20 cellular contexts compared by ENCODE assay signal in the genomic region with DNA sequence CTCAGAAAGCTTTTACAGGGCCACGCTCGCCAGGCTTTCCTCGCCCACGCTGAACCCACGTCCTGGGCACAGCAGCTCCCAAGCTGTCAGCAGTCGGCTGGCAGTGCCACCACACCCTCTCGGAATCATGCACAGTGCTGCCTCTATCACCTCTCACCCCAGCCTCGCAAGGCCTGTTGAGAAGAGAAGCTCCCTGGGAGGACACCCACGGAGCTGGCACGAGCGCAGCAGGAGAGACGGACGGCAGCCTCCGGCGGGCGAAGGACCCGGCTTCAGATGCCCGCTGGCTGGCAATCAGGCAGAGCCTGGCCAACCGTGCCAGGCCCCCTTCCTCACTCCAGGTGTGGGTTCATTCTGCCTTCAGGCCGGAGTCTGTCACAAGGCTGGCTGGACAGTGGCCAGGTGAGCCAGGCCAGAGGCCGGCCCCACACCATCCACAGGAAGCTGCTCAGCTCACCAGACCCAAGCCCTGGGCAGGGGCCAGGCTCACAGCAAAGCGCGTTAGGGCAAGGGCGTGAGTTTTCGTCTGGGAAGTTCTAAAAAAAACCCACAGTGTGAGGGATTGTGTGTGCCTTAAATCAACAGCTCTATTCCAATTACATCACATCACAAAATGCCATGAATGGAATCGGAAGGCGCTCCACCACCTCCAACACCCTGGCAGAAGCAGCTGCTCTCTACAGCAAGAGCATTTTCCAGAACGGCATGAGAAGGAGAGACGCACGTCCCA. TPM values are rescaled to one million over a fixed set of nuclear protein-coding genes. Genes with fewer than 3 reads are reported as not detected.
A peak's percentile ranks its signal among the peaks of the same experiment; 100 is the strongest.
DNase-seq lines count a peak whose midpoint lies in the region; ATAC-seq and TF ChIP-seq lines count a peak whose summit lies in the region.
"Had no signal": no experiment of that assay in that cellular context is flagged by ENCODE, and none has a peak within 500 bp of the region (broad histone marks: within the 10 kb centered on the region; RNA-seq: fewer than 3 reads in every experiment).

No MANE protein-coding gene starts in this region.

- H3K27ac ChIP-seq in lung (ENCODE audit: low read depth in 1 of 2, low read length in 1 of 2) (peak overlapping the region in 1 of 2 donors; percentile 8), aorta (ENCODE audit: low read depth in 1 of 2, low read length in 2 of 2) (peak overlapping the region in 1 of 2 donors; percentile 74)
- H3K27ac ChIP-seq: lower lobe of right lung, pancreas, skin epidermis, WERI-Rb-1 had no signal

- H3K4me3 ChIP-seq in lung: no peak overlapping the region
- no peak overlapping the region for H3K4me3 ChIP-seq in aorta (ENCODE audit: low read length in 2 of 2)
- H3K4me3 ChIP-seq: GM23338, K562, lower lobe of right lung, pancreas, skin epidermis had no signal

- no peaks in the 10 kb centered on the region for H3K9me3 ChIP-seq in lung (ENCODE audit: control insufficient read depth in 2 of 2, insufficient read depth in 1 of 2, low read length in 1 of 2)
- H3K9me3 ChIP-seq in aorta (ENCODE audit: control insufficient read depth, low read length): no peaks in the 10 kb centered on the region
- H3K9me3 ChIP-seq: lower lobe of right lung, pancreas had no signal

- intact Hi-C loops in Right ventricle myocardium superior (cut with DNase I) (no loop called here), aorta (cut with DNase I) (loop anchor here in 1 of 2 donors (5.0 to 10.0 kb wide), 2 partner anchors 209 to 1126 kb away; a partner anchor contains a TSS)

- ATAC-seq in Right ventricle myocardium superior (ENCODE audit: poor library complexity) (peak; percentile 77), lung (ENCODE audit: insufficient read depth, low FRiP score) (peak; percentile 4), aorta (ENCODE audit: low FRiP score) (peak; percentile 78), HG03175 (IDR thresholded peaks at IDR 0.05; ENCODE audit: unreplicated experiment) (no peak)
- ATAC-seq: GM23338, K562, lower lobe of right lung had no signal

- DNase-seq in astrocyte of the hippocampus (ENCODE audit: low read depth, low spot score) (peak; percentile 17), Right ventricle myocardium superior (peak; percentile 72), lung (ENCODE audit: low spot score) (no peak), aorta (peak; percentile 85 to 90), SW480 (ENCODE audit: low spot score) (no peak), COLO668 (lab: John Stamatoyannopoulos, UW; ENCODE audit: unreplicated experiment) (no peak)
- DNase-seq: activated CD4-positive, alpha-beta T cell treated with anti-CD3 and anti-CD28 coated beads, Interleukin-2, amount 50 U/mL, for 48 hours; activated effector memory CD4-positive, alpha-beta T cell treated with anti-CD3 and anti-CD28 coated beads, Interleukin-2, amount 50 U/mL, for 16 hours; lower lobe of right lung; NCI-H146; SIG-M5; stimulated activated CD4-positive, alpha-beta T cell treated with anti-CD3 and anti-CD28 coated beads, Interleukin-4, amount 100 ng/mL, for 1 hour; T-helper 2 cell; WERI-Rb-1 had no signal

- TF ChIP-seq CTCF in lung (IDR thresholded peaks at IDR 0.05; ENCODE audit: control extremely low read depth, extremely low read depth): no peak

- H3K36me3 ChIP-seq in lung (ENCODE audit: control insufficient read depth in 2 of 2, insufficient read depth in 2 of 2, low read length in 2 of 2) (peaks cover 0 to 64% of the 10 kb centered on the region in 2 donors), aorta (ENCODE audit: control insufficient read depth in 1 of 2, insufficient read depth in 2 of 2, low read length in 1 of 2) (peaks cover 0 to 7% of the 10 kb centered on the region in 2 donors)

- WGBS in lung, 2 donors: 87 to 89% methylated on average over 27 to 30 of the region's 30 CpGs
- WGBS in aorta, 2 donors: 15 to 21% methylated on average over 30 of the region's 30 CpGs

- H3K27me3 ChIP-seq in lung (ENCODE audit: control insufficient read depth, insufficient read depth): no peaks in the 10 kb centered on the region
- no peaks in the 10 kb centered on the region for H3K27me3 ChIP-seq in aorta (ENCODE audit: control insufficient read depth in 1 of 2, insufficient read depth in 2 of 2, low read length in 1 of 2)
- H3K27me3 ChIP-seq: pancreas had no signal

- H3K4me1 ChIP-seq in lung (ENCODE audit: control insufficient read depth in 2 of 2, insufficient read depth in 2 of 2, low read length in 2 of 2) (no peaks in the 10 kb centered on the region), aorta (ENCODE audit: control insufficient read depth in 1 of 2, insufficient read depth in 2 of 2, low read length in 2 of 2) (no peaks in the 10 kb centered on the region)
- H3K4me1 ChIP-seq: lower lobe of right lung, pancreas had no signal

RNA-seq across cellular contexts. Expression of a gene that starts 33.2 kb away (rescaled TPM):
- total RNA-seq in Right ventricle myocardium superior (49.9 TPM), lung (10 to 100 TPM; 26.9 to 79.4 TPM), aorta (10 to 100 TPM; 49.1 to 52.1 TPM)
- polyA plus RNA-seq in lung (10 to 100 TPM; 39.2 to 47.7 TPM), aorta (10 to 100 TPM; 20.0 to 20.7 TPM)

RNA-seq across cellular contexts. Expression of a gene that starts 53.4 kb away (rescaled TPM):
- total RNA-seq in Right ventricle myocardium superior (not detected), lung (100 to 1,000 TPM in 1 of 2 donors, 10 to 100 TPM in 1; 41.3 to 181 TPM), aorta (not detected)
- polyA plus RNA-seq in lung (10 to 100 TPM in 1 of 2 donors, 1 to 10 TPM in 1; 5.6 to 15.0 TPM), aorta (under 1 TPM in 1 of 2 donors, not detected in 1; 0.25 TPM)
- total RNA-seq: myocyte had no signal

Comparison
In these comparisons a context has a peak if more than half of its experiments do, and no peak if none do; other contexts are left out.
1. DNase-seq: peak in astrocyte of the hippocampus (single experiment), Right ventricle myocardium superior (single experiment) and aorta (2 of 2); none in lung (single experiment), SW480 (single experiment) and COLO668 (single experiment).
2. RNA of a gene that starts 53.4 kb away (total RNA-seq): 41.3 to 181 TPM in lung; not detected in aorta and not detected in Right ventricle myocardium superior (single experiment); every median in the first group is over 10 times any median in the second.